In genomic region chr2:232502901-232503791, GRCh38 we compare ENCODE assay signal across 8 cellular contexts.
DNase-seq lines count a peak whose midpoint lies in the region; ATAC-seq and TF ChIP-seq lines count a peak whose summit lies in the region.

No MANE protein-coding gene starts in this region.

- H3K9me3 Mint-ChIP-seq in memory B cell: no peaks in the 10 kb centered on the region
- H3K9me3 Mint-ChIP-seq in stimulated activated memory B cell treated with anti-CD40 and anti-IgM and Interleukin-4, amounts not matched to agents 10 μg/mL and 1 μg/mL and 100 μg/mL, for 72 hours: no peaks in the 10 kb centered on the region

- H3K27ac ChIP-seq in coronary artery: no peak overlapping the region

- H3K4me3 Mint-ChIP-seq in memory B cell: peak overlapping the region; percentile 50
- H3K4me3 Mint-ChIP-seq in stimulated activated memory B cell treated with anti-CD40 and anti-IgM and Interleukin-4, amounts not matched to agents 10 μg/mL and 1 μg/mL and 100 μg/mL, for 72 hours: peak overlapping the region; percentile 53

- ATAC-seq in memory B cell (ENCODE audit: low read depth): peak; percentile 79
- peak; percentile 14 for ATAC-seq in stimulated activated memory B cell treated with anti-CD40 and anti-IgM and Interleukin-4, amounts not matched to agents 10 μg/mL and 1 μg/mL and 100 μg/mL, for 72 hours
- ATAC-seq in HG03571 (IDR thresholded peaks at IDR 0.05; ENCODE audit: unreplicated experiment): no peak

- H3K36me3 Mint-ChIP-seq in memory B cell: no peaks in the 10 kb centered on the region
- H3K36me3 Mint-ChIP-seq in stimulated activated memory B cell treated with anti-CD40 and anti-IgM and Interleukin-4, amounts not matched to agents 10 μg/mL and 1 μg/mL and 100 μg/mL, for 72 hours: no peaks in the 10 kb centered on the region

- peak; percentile 32 for DNase-seq in T-helper 9 cell
- no peak for DNase-seq in coronary artery (ENCODE audit: low spot score)
- peak; percentile 37 to 44 for DNase-seq in memory B cell (ENCODE audit: low spot score in 2 of 2)
- DNase-seq in HPDE6-E6E7 (ENCODE audit: extremely low spot score): no peak
- DNase-seq in NCI-H2081 treated with DMSO at 0.1 percent for 48 hours (lab: John Stamatoyannopoulos, UW): no peak

- TF ChIP-seq CTCF in coronary artery (IDR thresholded peaks at IDR 0.05): no peak

- no peaks in the 10 kb centered on the region for H3K36me3 ChIP-seq in ES-I3 (ENCODE audit: insufficient read depth, low read length)

- H3K9ac ChIP-seq in ES-I3 (ENCODE audit: low read depth, low read length): peak overlapping the region; percentile 66; the same call in 1 of the 2 replicates

- H3K4me3 ChIP-seq in coronary artery: peak overlapping the region; percentile 78

- H3K4me1 Mint-ChIP-seq in memory B cell: peaks cover 7% of the 10 kb centered on the region
- H3K4me1 Mint-ChIP-seq in stimulated activated memory B cell treated with anti-CD40 and anti-IgM and Interleukin-4, amounts not matched to agents 10 μg/mL and 1 μg/mL and 100 μg/mL, for 72 hours: peaks cover 15% of the 10 kb centered on the region

- peaks cover 12% of the 10 kb centered on the region; the same call in 1 of the 2 replicates for H3K4me1 ChIP-seq in ES-I3 (ENCODE audit: insufficient read depth, low read length)

- H3K27me3 Mint-ChIP-seq in memory B cell: peaks cover 27% of the 10 kb centered on the region
- peaks cover 72% of the 10 kb centered on the region for H3K27me3 Mint-ChIP-seq in stimulated activated memory B cell treated with anti-CD40 and anti-IgM and Interleukin-4, amounts not matched to agents 10 μg/mL and 1 μg/mL and 100 μg/mL, for 72 hours

- no peaks in the 10 kb centered on the region; the same call in 1 of the 2 replicates for H3K9me3 ChIP-seq in ES-I3 (ENCODE audit: control insufficient read depth, insufficient read depth, low read length)

- peak overlapping the region; percentile 61 for H3K27ac Mint-ChIP-seq in memory B cell
- peak overlapping the region; percentile 76 for H3K27ac Mint-ChIP-seq in stimulated activated memory B cell treated with anti-CD40 and anti-IgM and Interleukin-4, amounts not matched to agents 10 μg/mL and 1 μg/mL and 100 μg/mL, for 72 hours

Comparison
In these comparisons a context has a peak if more than half of its experiments do, and no peak if none do; other contexts are left out.
1. DNase-seq: peak in T-helper 9 cell (single experiment) and memory B cell (2 of 2); none in coronary artery (single experiment), HPDE6-E6E7 (single experiment) and NCI-H2081 treated with DMSO at 0.1 percent for 48 hours (single experiment).